In genomic region chr18:46053368-46054095, GRCh38 we compare ENCODE assay signal across 27 cellular contexts. TPM values are rescaled to one million over a fixed set of nuclear protein-coding genes. Genes with fewer than 3 reads are reported as not detected.
DNase-seq lines count a peak whose midpoint lies in the region; ATAC-seq and TF ChIP-seq lines count a peak whose summit lies in the region.
"Had no signal": no experiment of that assay in that cellular context is flagged by ENCODE, and none has a peak within 500 bp of the region (broad histone marks: within the 10 kb centered on the region; RNA-seq: fewer than 3 reads in every experiment).

No MANE protein-coding gene starts in this region.

- WGBS in spleen, 5 donors, result 69 to 87% (median 83%) methylated on average over 6 of the region's 6 CpGs

- H3K4me1 ChIP-seq in spleen, result peaks cover 15 to 67% (median 39%) of the 10 kb centered on the region in 6 donors
- H3K4me1 ChIP-seq: Peyer's patch, SJSA1 had no signal

- H3K36me3 ChIP-seq in spleen, result peaks cover 0 to 6% (median 0%) of the 10 kb centered on the region in 6 donors
- H3K36me3 ChIP-seq: Peyer's patch, SJSA1 had no signal

- H3K27ac Mint-ChIP-seq in activated naive CD4-positive, alpha-beta T cell treated with anti-CD3 and anti-CD28 coated beads, Interleukin-2, amount 50 U/mL, for 72 hours, result no peak overlapping the region
- H3K27ac Mint-ChIP-seq: naive B cell, type B pancreatic cell had no signal

- TF ChIP-seq POLR2A in spleen (IDR thresholded peaks at IDR 0.05), result no peak

- peak; percentile 31 to 65 for ATAC-seq in activated naive CD4-positive, alpha-beta T cell treated with anti-CD3 and anti-CD28 coated beads, Interleukin-2, amount 50 U/mL, for 72 hours
- no peak for ATAC-seq in GM21619 (IDR thresholded peaks at IDR 0.05; ENCODE audit: unreplicated experiment)
- ATAC-seq: left colon had no signal

- H3K9me3 ChIP-seq in spleen, result no peaks in the 10 kb centered on the region
- H3K9me3 ChIP-seq: Peyer's patch, SJSA1 had no signal

- peak overlapping the region in 6 of 8 donors; percentile 12 to 81 (median 68) for H3K27ac ChIP-seq in spleen
- H3K27ac ChIP-seq: KMS-11, Peyer's patch, SJSA1, VCaP had no signal

- H3K9me3 Mint-ChIP-seq in activated naive CD4-positive, alpha-beta T cell treated with anti-CD3 and anti-CD28 coated beads, Interleukin-2, amount 50 U/mL, for 72 hours, result no peaks in the 10 kb centered on the region
- H3K9me3 Mint-ChIP-seq: naive B cell, type B pancreatic cell had no signal

- TF ChIP-seq CTCF in spleen (IDR thresholded peaks at IDR 0.05 in 8 of 11, conservative IDR thresholded peaks at IDR 0.05 in 3 of 11), result no peak

- intact Hi-C loops in spleen (cut with DNase I; ENCODE audit: low total_unique reads), result no loop called here

- no peaks in the 10 kb centered on the region for H3K27me3 ChIP-seq in spleen (replicated peaks in 1 of 7)
- H3K27me3 ChIP-seq: Peyer's patch, SJSA1 had no signal

- no peak for DNase-seq in activated naive CD4-positive, alpha-beta T cell treated with anti-CD3 and anti-CD28 coated beads, Interleukin-2, amount 50 U/mL, for 72 hours (ENCODE audit: low spot score in 2 of 2)
- no peak for DNase-seq in activated naive CD4-positive, alpha-beta T cell (lab: John Stamatoyannopoulos, UW)
- DNase-seq in RPMI7951 (ENCODE audit: low read depth) (peak; percentile 35), fibroblast of gingiva (ENCODE audit: low read depth) (peak; percentile 90), spleen (no peak), NCI-H748 treated with DMSO at 0.1 percent for 48 hours (lab: John Stamatoyannopoulos, UW) (no peak), inferior parietal cortex (ENCODE audit: extremely low spot score) (no peak)
- DNase-seq: activated CD8-positive, alpha-beta memory T cell treated with anti-CD3 and anti-CD28 coated beads, Interleukin-2, amount 50 U/mL, for 4 hours; activated naive CD4-positive, alpha-beta T cell treated with Interleukin-2 at 50 U/mL for 16 hours; anterior cingulate cortex; C1 segment of cervical spinal cord; central memory CD4-positive, alpha-beta T cell; glutamatergic neuron; H7; left colon; mesenchymal stem cell; naive B cell; NCI-H1436 treated with DMSO at 0.1 percent for 48 hours; NCI-H524; Peyer's patch; stimulated activated CD4-positive, alpha-beta T cell treated with anti-CD3 and anti-CD28 coated beads, Interleukin-12 subunit alpha, Interleukin-12 subunit beta, amount 100 ng/mL, for 4 hours; T-helper 2 cell had no signal

- no peak overlapping the region for H3K4me3 ChIP-seq in spleen
- H3K4me3 ChIP-seq: Peyer's patch, SJSA1 had no signal

- H3K36me3 Mint-ChIP-seq in activated naive CD4-positive, alpha-beta T cell treated with anti-CD3 and anti-CD28 coated beads, Interleukin-2, amount 50 U/mL, for 72 hours, result peaks cover 0 to 5% of the 10 kb centered on the region in 2 donors
- H3K36me3 Mint-ChIP-seq: naive B cell, type B pancreatic cell had no signal

RNA-seq across cellular contexts. Expression of gene PSTPIP2, which starts 18.5 kb away (rescaled TPM):
- 1 to 10 TPM; 2.9 to 8.3 TPM for total RNA-seq in activated naive CD4-positive, alpha-beta T cell treated with anti-CD3 and anti-CD28 coated beads, Interleukin-2, amount 50 U/mL, for 72 hours
- total RNA-seq in RPMI7951 (2014; rRNA removed; shearing (Covaris generic)), result 0.36 and 0.68 TPM in 2 replicates
- 100 to 1,000 TPM in 6 of 7 donors, 10 to 100 TPM in 1; 69.2 to 153 (median 132) TPM for total RNA-seq in spleen
- polyA plus RNA-seq in spleen, result 10 to 100 TPM; 18.3 to 58.7 (median 24.1) TPM

RNA-seq across cellular contexts. Expression of gene ATP5F1A, which starts 44.6 kb away (rescaled TPM):
- 100 to 1,000 TPM; 452 to 469 TPM for total RNA-seq in activated naive CD4-positive, alpha-beta T cell treated with anti-CD3 and anti-CD28 coated beads, Interleukin-2, amount 50 U/mL, for 72 hours
- total RNA-seq in RPMI7951 (2014; rRNA removed; shearing (Covaris generic)), result 597 and 611 TPM in 2 replicates
- 100 to 1,000 TPM; 250 to 364 (median 271) TPM for total RNA-seq in spleen
- 100 to 1,000 TPM; 188 to 283 (median 216) TPM for polyA plus RNA-seq in spleen

RNA-seq across cellular contexts. Expression of gene HAUS1, which starts 50.7 kb away (rescaled TPM):
- 10 to 100 TPM; 54.4 to 61.4 TPM for total RNA-seq in activated naive CD4-positive, alpha-beta T cell treated with anti-CD3 and anti-CD28 coated beads, Interleukin-2, amount 50 U/mL, for 72 hours
- 137 and 150 TPM in 2 replicates for total RNA-seq in RPMI7951 (2014; rRNA removed; shearing (Covaris generic))
- total RNA-seq in spleen, result 10 to 100 TPM; 15.6 to 21.6 (median 17.8) TPM
- 10 to 100 TPM; 31.4 to 44.9 (median 34.6) TPM for polyA plus RNA-seq in spleen

Comparison
In these comparisons a context has a peak if more than half of its experiments do, and no peak if none do; other contexts are left out.
1. DNase-seq: peak in RPMI7951 (single experiment) and fibroblast of gingiva (single experiment); none in activated naive CD4-positive, alpha-beta T cell treated with anti-CD3 and anti-CD28 coated beads, Interleukin-2, amount 50 U/mL, for 72 hours (0 of 2), activated naive CD4-positive, alpha-beta T cell (0 of 4), spleen (single experiment), NCI-H748 treated with DMSO at 0.1 percent for 48 hours (single experiment) and inferior parietal cortex (single experiment).
2. RNA of gene PSTPIP2, which starts 18.5 kb away (total RNA-seq): 69.2 to 153 TPM in spleen; 2.9 to 8.3 TPM in activated naive CD4-positive, alpha-beta T cell treated with anti-CD3 and anti-CD28 coated beads, Interleukin-2, amount 50 U/mL, for 72 hours and 0.36 to 0.68 TPM in RPMI7951; every median in the first group is over 4 times any median in the second.